ENCODE assay signal across 8 cellular contexts in the genomic region with DNA sequence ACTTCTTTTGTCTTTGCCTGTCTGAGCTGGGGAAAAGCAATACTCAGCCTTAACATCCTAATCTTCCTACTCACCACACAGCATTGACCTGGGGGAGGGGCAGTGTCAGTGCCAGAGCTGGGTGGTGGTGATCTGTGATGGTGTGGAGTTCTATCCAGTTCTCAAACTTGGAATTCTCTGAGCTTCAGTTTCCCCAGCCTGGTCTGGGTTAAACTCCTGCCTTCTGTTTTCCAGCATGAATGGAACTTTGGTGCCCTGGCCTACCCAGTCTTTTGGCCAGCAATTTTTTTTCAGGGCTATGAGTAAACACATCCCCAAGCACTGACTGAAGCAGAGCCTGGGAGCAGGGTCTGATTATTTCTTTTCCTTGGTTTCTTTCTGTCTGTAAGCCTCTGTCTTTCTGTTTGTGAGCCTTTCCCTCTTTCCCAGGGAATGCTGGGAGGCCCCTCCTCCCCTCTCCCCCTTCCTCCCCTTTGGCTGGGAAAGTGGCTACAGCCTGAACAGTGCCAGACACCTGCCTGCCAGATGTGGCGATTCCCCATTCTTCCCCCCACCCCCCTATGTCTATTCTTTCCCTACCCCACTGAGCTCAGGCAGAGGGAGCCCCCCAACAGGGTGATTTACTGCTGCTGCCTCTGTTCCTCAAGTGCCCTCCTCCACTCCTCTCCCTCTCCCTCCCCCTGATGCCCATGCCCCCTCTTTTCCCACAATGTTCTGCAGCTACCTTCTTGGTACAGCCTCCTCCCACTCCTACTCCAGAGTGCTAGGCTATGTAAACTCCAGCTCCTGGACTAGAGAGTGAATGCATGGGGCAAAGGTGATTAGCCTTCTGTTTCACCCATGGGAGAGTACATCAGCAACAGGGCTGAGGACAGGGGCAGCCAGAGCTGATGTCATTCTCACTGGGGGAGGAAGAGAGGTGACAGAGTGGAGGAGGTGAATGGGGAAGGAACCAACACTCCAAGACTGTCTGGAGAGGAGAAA. TPM values are rescaled to one million over a fixed set of nuclear protein-coding genes. Genes with fewer than 3 reads are reported as not detected.
DNase-seq lines count a peak whose midpoint lies in the region; ATAC-seq and TF ChIP-seq lines count a peak whose summit lies in the region.

No MANE protein-coding gene starts in this region.

- no peak for DNase-seq in activated CD8-positive, alpha-beta T cell treated with anti-CD3 and anti-CD28 coated beads for 36 hours
- DNase-seq in smooth muscle cell (lab: John Stamatoyannopoulos, UW; ENCODE audit: unreplicated experiment) (no peak), KG1 (lab: John Stamatoyannopoulos, UW) (no peak), MM.1S (no peak)
- no peak for DNase-seq in activated naive CD4-positive, alpha-beta T cell treated with Interleukin-2 at 50 U/mL for 16 hours

- H3K9me3 Mint-ChIP-seq in activated CD8-positive, alpha-beta T cell treated with anti-CD3 and anti-CD28 coated beads for 36 hours: no peaks in the 10 kb centered on the region

- H3K9ac ChIP-seq in iPS-18a (ENCODE audit: low read length) (peak overlapping the region; percentile 50), smooth muscle cell (ENCODE audit: low read depth) (peak overlapping the region; percentile 68), MM.1S (ENCODE audit: low read length) (no peak overlapping the region)

- H3K9me2 ChIP-seq in MM.1S (replicated peaks; ENCODE audit: insufficient read depth, low read length): no peaks in the 10 kb centered on the region

- peaks cover 70% of the 10 kb centered on the region for H3K4me1 ChIP-seq in iPS-18a (ENCODE audit: control insufficient read depth, low read depth, low read length)
- peaks cover 91% of the 10 kb centered on the region for H3K4me1 ChIP-seq in smooth muscle cell (ENCODE audit: low read depth)
- H3K4me1 ChIP-seq in MM.1S (ENCODE audit: low read length): 0 out of 2 replicates have a peak, but pooled peaks cover 3% of the 10 kb centered on the region

- peak overlapping the region; percentile 59 for H3K27ac ChIP-seq in KOPT-K1 (ENCODE audit: low read depth, low read length, poor library complexity, severe bottlenecking)
- peak overlapping the region; percentile 43 for H3K27ac ChIP-seq in iPS-18a (ENCODE audit: low read length)
- peak overlapping the region; percentile 93 for H3K27ac ChIP-seq in smooth muscle cell (ENCODE audit: low read depth)
- no peak overlapping the region for H3K27ac ChIP-seq in MM.1S (ENCODE audit: low read length)

- TF ChIP-seq CTCF in activated CD8-positive, alpha-beta T cell treated with anti-CD3 and anti-CD28 coated beads for 36 hours (IDR thresholded peaks at IDR 0.05): no peak
- TF ChIP-seq CTCF in smooth muscle cell (IDR thresholded peaks at IDR 0.05; ENCODE audit: borderline replicate concordance, insufficient read depth, poor library complexity, severe bottlenecking) (no peak), MM.1S (IDR thresholded peaks at IDR 0.05; ENCODE audit: low read length) (no peak)

- H3K4me3 ChIP-seq in iPS-18a (ENCODE audit: low read length): peak overlapping the region; percentile 65
- no peak overlapping the region for H3K4me3 ChIP-seq in smooth muscle cell
- H3K4me3 ChIP-seq in MM.1S (ENCODE audit: low read length): no peak overlapping the region

- H3K36me3 ChIP-seq in KOPT-K1 (ENCODE audit: insufficient read depth, low read length) (peaks cover 34% of the 10 kb centered on the region), iPS-18a (ENCODE audit: control insufficient read depth, low read depth, low read length) (peaks cover 12% of the 10 kb centered on the region), smooth muscle cell (ENCODE audit: low read depth) (no peaks in the 10 kb centered on the region), MM.1S (replicated peaks; ENCODE audit: insufficient read depth, low read length) (0 out of 2 replicates have a peak, but pooled peaks cover 3% of the 10 kb centered on the region)

- H3K79me2 ChIP-seq in smooth muscle cell (ENCODE audit: low read depth): no peaks in the 10 kb centered on the region
- H3K79me2 ChIP-seq in MM.1S (ENCODE audit: low read length): no peaks in the 10 kb centered on the region

- no CpG with 5 or more reads among the region's 1 CpG for WGBS in smooth muscle cell (ENCODE audit: low lambda C conversion rate)

- H3F3A ChIP-seq in smooth muscle cell (ENCODE audit: low read depth) (peaks cover 38% of the 10 kb centered on the region), MM.1S (ENCODE audit: insufficient read depth, low read length) (no peaks in the 10 kb centered on the region)

- H3K27ac Mint-ChIP-seq in activated CD8-positive, alpha-beta T cell treated with anti-CD3 and anti-CD28 coated beads for 36 hours: peak overlapping the region; percentile 25

- POLR2A ChIA-PET in activated CD8-positive, alpha-beta T cell treated with anti-CD3 and anti-CD28 coated beads for 36 hours (lab: Charles Lee): interaction anchor here (0.9 to 2.1 kb wide), 5 partner anchors 10 to 72 kb away, joined by 3 to 8 read pairs (median 3); no protein-coding TSS in a partner anchor

- peaks cover 15% of the 10 kb centered on the region for H3K4me1 Mint-ChIP-seq in activated CD8-positive, alpha-beta T cell treated with anti-CD3 and anti-CD28 coated beads for 36 hours (ENCODE audit: low read depth)

- H4K20me1 ChIP-seq in smooth muscle cell (ENCODE audit: low read depth): no peaks in the 10 kb centered on the region
- H4K20me1 ChIP-seq in MM.1S (ENCODE audit: insufficient read depth, low read length): no peaks in the 10 kb centered on the region

- no peak for ATAC-seq in activated CD8-positive, alpha-beta T cell treated with anti-CD3 and anti-CD28 coated beads for 36 hours
- no peak for ATAC-seq in GM19324 (IDR thresholded peaks at IDR 0.05; ENCODE audit: low FRiP score, unreplicated experiment)

- H3K36me3 Mint-ChIP-seq in activated CD8-positive, alpha-beta T cell treated with anti-CD3 and anti-CD28 coated beads for 36 hours (ENCODE audit: low read depth): peaks cover 8% of the 10 kb centered on the region

- CTCF ChIA-PET in activated CD8-positive, alpha-beta T cell treated with anti-CD3 and anti-CD28 coated beads for 36 hours (lab: Charles Lee): interaction anchor here (1.0 to 5.1 kb wide), 10 partner anchors 8 to 60 kb away, joined by 3 to 25 read pairs (median 5); partner anchors contain the start of gene COPZ1

- no peaks in the 10 kb centered on the region for H3K27me3 Mint-ChIP-seq in activated CD8-positive, alpha-beta T cell treated with anti-CD3 and anti-CD28 coated beads for 36 hours

- H3K4me2 ChIP-seq in smooth muscle cell (peak overlapping the region; percentile 65), MM.1S (ENCODE audit: low read depth, low read length) (no peak overlapping the region)

- H2AFZ ChIP-seq in smooth muscle cell (ENCODE audit: low read depth) (no peak overlapping the region), MM.1S (ENCODE audit: low read length) (no peak overlapping the region)

- H3K27me3 ChIP-seq in iPS-18a (ENCODE audit: control insufficient read depth, insufficient read depth, low read length): peaks cover 26% of the 10 kb centered on the region
- H3K27me3 ChIP-seq in smooth muscle cell (ENCODE audit: low read depth): no peaks in the 10 kb centered on the region
- H3K27me3 ChIP-seq in MM.1S (replicated peaks; ENCODE audit: insufficient read depth, low read length): no peaks in the 10 kb centered on the region

- H3K9me3 ChIP-seq in KOPT-K1 (ENCODE audit: insufficient read depth, low read length, poor library complexity, severe bottlenecking): no peaks in the 10 kb centered on the region
- H3K9me3 ChIP-seq in iPS-18a (ENCODE audit: control insufficient read depth, low read depth, low read length): no peaks in the 10 kb centered on the region
- H3K9me3 ChIP-seq in smooth muscle cell (replicated peaks; ENCODE audit: low read depth): no peaks in the 10 kb centered on the region
- H3K9me3 ChIP-seq in MM.1S (replicated peaks; ENCODE audit: insufficient read depth, low read length): no peaks in the 10 kb centered on the region

- no peak overlapping the region for H3K4me3 Mint-ChIP-seq in activated CD8-positive, alpha-beta T cell treated with anti-CD3 and anti-CD28 coated beads for 36 hours

- intact Hi-C loops in activated CD8-positive, alpha-beta T cell treated with anti-CD3 and anti-CD28 coated beads for 36 hours (cut with micrococcal nuclease): no loop called here

RNA-seq across cellular contexts. Expression of gene GPR84, which starts 11.1 kb away (rescaled TPM):
- total RNA-seq in activated CD8-positive, alpha-beta T cell treated with anti-CD3 and anti-CD28 coated beads for 36 hours: not detected
- 0.09 and 0.13 TPM in 2 replicates for total RNA-seq in smooth muscle cell
- 0.46 TPM in 1 of 2 replicates, not detected in the other for polyA plus RNA-seq in smooth muscle cell

RNA-seq across cellular contexts. Expression of gene COPZ1, which starts 28.3 kb away (rescaled TPM):
- 10 to 100 TPM; 75.8 to 78.4 TPM for total RNA-seq in activated CD8-positive, alpha-beta T cell treated with anti-CD3 and anti-CD28 coated beads for 36 hours
- 147 and 163 TPM in 2 replicates for total RNA-seq in smooth muscle cell
- 214 and 219 TPM in 2 replicates for polyA plus RNA-seq in smooth muscle cell

RNA-seq across cellular contexts. Expression of gene ZNF385A, which starts 31.4 kb away (rescaled TPM):
- 1 to 10 TPM; 1.1 to 2.5 TPM for total RNA-seq in activated CD8-positive, alpha-beta T cell treated with anti-CD3 and anti-CD28 coated beads for 36 hours
- 9.3 and 20.2 TPM in 2 replicates for total RNA-seq in smooth muscle cell
- polyA plus RNA-seq in smooth muscle cell: 6.5 and 17.2 TPM in 2 replicates

RNA-seq across cellular contexts. Expression of gene NFE2, which starts 52.4 kb away (rescaled TPM):
- not detected for total RNA-seq in activated CD8-positive, alpha-beta T cell treated with anti-CD3 and anti-CD28 coated beads for 36 hours
- total RNA-seq in smooth muscle cell: 0.13 TPM in 1 of 2 replicates, not detected in the other
- 0.24 and 1.9 TPM in 2 replicates for polyA plus RNA-seq in smooth muscle cell
